In genomic region chr12:80472912-80473500, GRCh38 we compare ENCODE assay signal across 8 cellular contexts. TPM values are rescaled to one million over a fixed set of nuclear protein-coding genes. Genes with fewer than 3 reads are reported as not detected.
DNase-seq lines count a peak whose midpoint lies in the region; ATAC-seq and TF ChIP-seq lines count a peak whose summit lies in the region.

No MANE protein-coding gene starts in this region.

- no peaks in the 10 kb centered on the region for H3K27me3 ChIP-seq in esophagus muscularis mucosa

- H3K4me1 ChIP-seq in esophagus muscularis mucosa: no peaks in the 10 kb centered on the region

- no peaks in the 10 kb centered on the region for H3K27me3 Mint-ChIP-seq in activated naive CD8-positive, alpha-beta T cell treated with anti-CD3 and anti-CD28 coated beads, Interleukin-2, amount 50 U/mL, for 24 hours

- H3K36me3 Mint-ChIP-seq in activated naive CD8-positive, alpha-beta T cell treated with anti-CD3 and anti-CD28 coated beads, Interleukin-2, amount 50 U/mL, for 24 hours (ENCODE audit: low read depth): no peaks in the 10 kb centered on the region

- TF ChIP-seq POLR2A in esophagus muscularis mucosa (IDR thresholded peaks at IDR 0.05; ENCODE audit: low read depth): no peak

- no peak overlapping the region for H3K27ac Mint-ChIP-seq in activated naive CD8-positive, alpha-beta T cell treated with anti-CD3 and anti-CD28 coated beads, Interleukin-2, amount 50 U/mL, for 24 hours

- H3K4me3 ChIP-seq in AG10803 (ENCODE audit: low read length) (no peak overlapping the region), esophagus muscularis mucosa (no peak overlapping the region), retinal pigment epithelial cell (ENCODE audit: low read length) (no peak overlapping the region)

- WGBS in esophagus muscularis mucosa: 7% methylated on average over 4 of the region's 4 CpGs

- in situ Hi-C loops in KBM-7 (cut with MboI; ENCODE audit: low pct_unique_long_range_greater_than_20kb, low sequenced_read_pairs): no loop called here

- TF ChIP-seq EP300 in esophagus muscularis mucosa (IDR thresholded peaks at IDR 0.05): no peak

- no peaks in the 10 kb centered on the region for H3K4me1 Mint-ChIP-seq in activated naive CD8-positive, alpha-beta T cell treated with anti-CD3 and anti-CD28 coated beads, Interleukin-2, amount 50 U/mL, for 24 hours

- no peaks in the 10 kb centered on the region for H3K9me3 ChIP-seq in esophagus muscularis mucosa

- intact Hi-C loops in esophagus muscularis mucosa (cut with DNase I): loop anchor here (5.0 to 10.0 kb wide), 2 partner anchors 58 to 289 kb away; no protein-coding TSS in a partner anchor

- no peaks in the 10 kb centered on the region for H3K36me3 ChIP-seq in esophagus muscularis mucosa

- no peak overlapping the region for H3K4me3 Mint-ChIP-seq in activated naive CD8-positive, alpha-beta T cell treated with anti-CD3 and anti-CD28 coated beads, Interleukin-2, amount 50 U/mL, for 24 hours

- H3K27ac ChIP-seq in esophagus muscularis mucosa (replicated peaks in 1 of 4): no peak overlapping the region

- TF ChIP-seq CTCF in AG10803 (conservative IDR thresholded peaks at IDR 0.05; ENCODE audit: low read length): peak; percentile 72
- TF ChIP-seq CTCF in esophagus muscularis mucosa (IDR thresholded peaks at IDR 0.05): peak; percentile 29 to 62 (median 49)
- peak; percentile 59 for TF ChIP-seq CTCF in retinal pigment epithelial cell (conservative IDR thresholded peaks at IDR 0.05; ENCODE audit: low read depth, low read length)

- DNase-seq in AG10803 (ENCODE audit: low read depth) (peak; percentile 78), KBM-7 (peak; percentile 70), RKO (ENCODE audit: low spot score) (peak; percentile 56), esophagus muscularis mucosa (ENCODE audit: extremely low spot score) (no peak), retinal pigment epithelial cell (ENCODE audit: low read depth) (peak; percentile 49)
- DNase-seq in activated naive CD8-positive, alpha-beta T cell treated with anti-CD3 and anti-CD28 coated beads, Interleukin-2, amount 50 U/mL, for 24 hours: no peak
- no peak for DNase-seq in stimulated activated CD4-positive, alpha-beta T cell treated with anti-CD3 and anti-CD28 coated beads, Interleukin-1b, Interleukin-23, amount 100 ng/mL, for 48 hours

- H3K9me3 Mint-ChIP-seq in activated naive CD8-positive, alpha-beta T cell treated with anti-CD3 and anti-CD28 coated beads, Interleukin-2, amount 50 U/mL, for 24 hours: no peaks in the 10 kb centered on the region

- peak; percentile 74 for ATAC-seq in GM18909 (IDR thresholded peaks at IDR 0.05; ENCODE audit: poor library complexity, unreplicated experiment)
- ATAC-seq in activated naive CD8-positive, alpha-beta T cell treated with anti-CD3 and anti-CD28 coated beads, Interleukin-2, amount 50 U/mL, for 24 hours: no peak

RNA-seq across cellular contexts. Expression of gene PTPRQ, which starts 29.0 kb away (rescaled TPM):
- total RNA-seq in esophagus muscularis mucosa: 10 to 100 TPM in 1 of 4 donors, 1 to 10 TPM in 3; 2.0 to 13.7 (median 4.6) TPM

Comparison
In these comparisons a context has a peak if more than half of its experiments do, and no peak if none do; other contexts are left out.
1. DNase-seq: peak in AG10803 (single experiment), KBM-7 (single experiment), RKO (single experiment) and retinal pigment epithelial cell (single experiment); none in esophagus muscularis mucosa (single experiment), activated naive CD8-positive, alpha-beta T cell treated with anti-CD3 and anti-CD28 coated beads, Interleukin-2, amount 50 U/mL, for 24 hours (single experiment) and stimulated activated CD4-positive, alpha-beta T cell treated with anti-CD3 and anti-CD28 coated beads, Interleukin-1b, Interleukin-23, amount 100 ng/mL, for 48 hours (single experiment).
2. Peak in every context shown above with its lines, with median percentiles within 50 percentile points of each other: CTCF ChIP-seq.